Comparison of ENCODE assay signal across 24 cellular contexts in the genomic region with DNA sequence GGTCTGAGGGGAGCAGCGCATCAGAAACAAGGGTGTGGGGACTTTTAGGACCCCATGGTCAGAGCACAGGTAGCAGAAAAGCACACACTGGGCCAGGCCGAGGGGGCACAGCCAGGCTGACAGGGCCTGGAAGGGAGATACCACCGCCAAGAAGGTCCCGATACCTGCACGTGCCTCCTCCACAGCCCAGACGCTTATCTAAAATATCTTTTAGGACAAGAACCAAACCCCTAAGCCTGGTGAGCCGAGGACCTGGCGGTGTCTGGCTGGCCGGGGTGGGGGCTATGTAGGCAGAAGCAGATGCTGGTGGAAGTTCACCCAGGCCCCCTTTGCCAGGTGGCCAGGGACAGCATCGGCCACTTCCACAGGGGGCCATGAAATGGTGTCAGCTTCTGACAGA.
"Had no signal": no experiment of that assay in that cellular context is flagged by ENCODE, and none has a peak within 500 bp of the region (broad histone marks: within the 10 kb centered on the region; RNA-seq: fewer than 3 reads in every experiment).

No MANE protein-coding gene starts in this region.

- H3K4me3 ChIP-seq: SJSA1, SK-N-MC had no signal

- H3K9me3 Mint-ChIP-seq: IgD-negative memory B cell had no signal

- H3K36me3 Mint-ChIP-seq: IgD-negative memory B cell had no signal

- H3K27me3 ChIP-seq: SJSA1 had no signal

- FAIRE-seq: HepG2, RCC 7860 had no signal

- H3K27ac Mint-ChIP-seq: IgD-negative memory B cell had no signal

- DNase-seq: KBM-7, MV-4-11, NCI-H1092, NCI-H1105 treated with DMSO at 0.1 percent for 48 hours, NCI-H1417 treated with DMSO at 0.1 percent for 48 hours, NCI-H146, NCI-H1694 treated with DMSO at 0.1 percent for 48 hours, NCI-H1930, NCI-H2081, NCI-H2107, NCI-H2227 treated with DMSO at 0.1 percent for 48 hours, NCI-H446, NCI-H510A, NCI-H524 treated with DMSO at 0.1 percent for 48 hours, NCI-H69, NCI-H774, Right ventricle myocardium superior, RPMI8226, SIG-M5 had no signal

- H3K27ac ChIP-seq: SK-N-MC had no signal

- H3K36me3 ChIP-seq: SJSA1 had no signal
